ENCODE assay signal across 1 cellular context in genomic region chr16:646679-647172, GRCh38.
TF ChIP-seq lines count a peak whose summit lies in the region.

No MANE protein-coding gene starts in this region.

TF ChIP-seq in HepG2, 621 proteins besides CTCF, POLR2A, EP300 and RAD21 (continued from another document):
- TF ChIP-seq GPN1 (CRISPR knock-in tag; IDR thresholded peaks at IDR 0.05; ENCODE audit: borderline replicate concordance) (no peak), GATAD1 (CRISPR knock-in tag; IDR thresholded peaks at IDR 0.05) (no peak)
TF ChIP-seq in HepG2: peak in this region for 7.
